Comparison of ENCODE assay signal across 9 cellular contexts in genomic region chr12:107653519-107653918, GRCh38.
"Had no signal": no experiment of that assay in that cellular context is flagged by ENCODE, and none has a peak within 500 bp of the region (broad histone marks: within the 10 kb centered on the region; RNA-seq: fewer than 3 reads in every experiment).

No MANE protein-coding gene starts in this region.

- H3K9ac ChIP-seq: GM23248 had no signal

- DNase-seq: GM23248, GOT3, H7, KG1 had no signal

- H3K4me1 Mint-ChIP-seq: IgD-negative memory B cell had no signal

- H3K4me1 ChIP-seq: HAP-1 had no signal

- ATAC-seq: HCT116, HepG2 had no signal

- H2AFZ ChIP-seq: GM23248 had no signal

- FAIRE-seq: HepG2 had no signal

- H3K4me3 Mint-ChIP-seq: IgD-negative memory B cell had no signal

- H3K27ac ChIP-seq: GM23248, HL-60 had no signal

- H3K9me3 Mint-ChIP-seq: IgD-negative memory B cell had no signal

- H3K4me3 ChIP-seq: GM23248, HAP-1 had no signal

- H3K36me3 ChIP-seq: HAP-1 had no signal

- H3K9me3 ChIP-seq: HAP-1 had no signal

- H3K27ac Mint-ChIP-seq: IgD-negative memory B cell had no signal
